ENCODE assay signal across 15 cellular contexts in the genomic region with DNA sequence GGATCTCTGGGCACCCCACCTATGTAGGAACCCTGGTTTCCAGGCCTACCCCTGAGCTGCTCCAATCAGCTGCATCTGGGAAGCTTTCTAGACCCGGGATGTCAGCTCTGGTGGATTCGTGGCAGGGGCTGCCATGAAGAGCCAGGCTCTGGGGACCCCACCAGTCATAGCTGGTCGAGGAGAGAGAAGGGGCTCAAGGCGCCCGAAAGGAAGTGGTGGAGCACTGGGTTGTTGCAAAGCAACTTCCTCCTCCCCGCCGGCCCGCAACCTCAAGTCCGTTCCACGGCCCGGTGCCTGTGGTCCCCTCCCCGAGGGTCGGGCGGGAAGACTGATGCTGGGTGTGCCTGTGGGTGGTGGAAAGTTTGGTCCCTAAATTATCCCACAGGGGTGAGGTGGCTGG. TPM values are rescaled to one million over a fixed set of nuclear protein-coding genes. Genes with fewer than 3 reads are reported as not detected.
DNase-seq lines count a peak whose midpoint lies in the region; ATAC-seq and TF ChIP-seq lines count a peak whose summit lies in the region.
"Had no signal": no experiment of that assay in that cellular context is flagged by ENCODE, and none has a peak within 500 bp of the region (broad histone marks: within the 10 kb centered on the region; RNA-seq: fewer than 3 reads in every experiment).

No MANE protein-coding gene starts in this region.

- no peaks in the 10 kb centered on the region for H3K27me3 ChIP-seq in transverse colon
- H3K27me3 ChIP-seq: BE2C had no signal

- peaks cover 66% of the 10 kb centered on the region for H3K4me1 Mint-ChIP-seq in dendritic cell treated with granulocyte-macrophage colony-stimulating factor and Interleukin-4, amounts not matched to agents 40 ng/mL and 50 ng/mL, for 4 days (ENCODE audit: low read depth)
- H3K4me1 Mint-ChIP-seq in WTC11, result peaks cover 10% of the 10 kb centered on the region

- H3K36me3 ChIP-seq in transverse colon, result no peaks in the 10 kb centered on the region

- CTCF ChIA-PET in WTC11 (lab: Charles Lee), result interaction anchor here (0.6 to 1.4 kb wide), 2 partner anchors 14 to 73 kb away, joined by 3 to 5 read pairs; no protein-coding TSS in a partner anchor

- H3K27me3 Mint-ChIP-seq in dendritic cell treated with granulocyte-macrophage colony-stimulating factor and Interleukin-4, amounts not matched to agents 40 ng/mL and 50 ng/mL, for 4 days, result peaks cover 18% of the 10 kb centered on the region
- H3K27me3 Mint-ChIP-seq in WTC11 (ENCODE audit: low read depth), result peaks cover 15% of the 10 kb centered on the region

- TF ChIP-seq EP300 in transverse colon (IDR thresholded peaks at IDR 0.05; ENCODE audit: low read depth), result no peak

- H3K4me1 ChIP-seq in transverse colon, result peaks cover 0 to 38% (median 6%) of the 10 kb centered on the region in 4 donors

- POLR2A ChIA-PET in WTC11 (lab: Charles Lee), result interaction anchor here (0.6 kb wide), 1 partner anchor 54 kb away, joined by 3 read pairs; no protein-coding TSS in a partner anchor

- in situ Hi-C loops in transverse colon (cut with MboI; ENCODE audit: low pct_ligation_motif_present in 1 of 4, low pct_unique_long_range_greater_than_20kb in 1 of 4, low sequenced_read_pairs in 3 of 4), result no loop called here

- WGBS in transverse colon (ENCODE audit: low coverage in 1 of 2), 2 donors, result 61% methylated on average over 14 of the region's 14 CpGs; no CpG with 5 or more reads in 1 of the 2 donors

- intact Hi-C loops in Right ventricle myocardium superior (cut with DNase I) (no loop called here), left ventricle myocardium superior (cut with micrococcal nuclease) (no loop called here), transverse colon (cut with DNase I; ENCODE audit: low total_unique reads) (no loop called here)
- intact Hi-C loops in dendritic cell treated with granulocyte-macrophage colony-stimulating factor and Interleukin-4, amounts not matched to agents 40 ng/mL and 50 ng/mL, for 4 days (cut with micrococcal nuclease), result no loop called here

- no peaks in the 10 kb centered on the region for H3K9me3 ChIP-seq in transverse colon
- H3K9me3 ChIP-seq: BE2C, psoas muscle had no signal

- no peak overlapping the region for H3K4me3 ChIP-seq in transverse colon
- H3K4me3 ChIP-seq: lung, psoas muscle had no signal

- ATAC-seq in Right ventricle myocardium superior (ENCODE audit: poor library complexity), result no peak
- no peak for ATAC-seq in left ventricle myocardium superior
- no peak for ATAC-seq in left lobe of liver
- ATAC-seq in WTC11, result no peak
- ATAC-seq: psoas muscle had no signal

- TF ChIP-seq POLR2A in transverse colon (IDR thresholded peaks at IDR 0.05), result no peak

- H3K36me3 Mint-ChIP-seq in dendritic cell treated with granulocyte-macrophage colony-stimulating factor and Interleukin-4, amounts not matched to agents 40 ng/mL and 50 ng/mL, for 4 days (ENCODE audit: low read depth), result peaks cover 66% of the 10 kb centered on the region
- no peaks in the 10 kb centered on the region for H3K36me3 Mint-ChIP-seq in WTC11

- DNase-seq in Right ventricle myocardium superior (peak; percentile 65), left ventricle myocardium superior (no peak), SKM-1 (lab: John Stamatoyannopoulos, UW; ENCODE audit: unreplicated experiment) (peak; percentile 21), transverse colon (peak; percentile 29), left lobe of liver (ENCODE audit: low spot score) (no peak), WTC11 (ENCODE audit: low spot score) (no peak), NCI-H526 treated with DMSO at 0.1 percent for 48 hours (lab: John Stamatoyannopoulos, UW) (no peak)
- DNase-seq: amygdala, BE2C, NCI-H2081, psoas muscle, trophoblast cell had no signal

- no peak overlapping the region for H3K27ac ChIP-seq in transverse colon
- H3K27ac ChIP-seq: psoas muscle had no signal

- no peak overlapping the region for H3K4me3 Mint-ChIP-seq in dendritic cell treated with granulocyte-macrophage colony-stimulating factor and Interleukin-4, amounts not matched to agents 40 ng/mL and 50 ng/mL, for 4 days
- H3K4me3 Mint-ChIP-seq in WTC11, result no peak overlapping the region

- TF ChIP-seq CTCF in transverse colon (IDR thresholded peaks at IDR 0.05), result no peak
- no peak for TF ChIP-seq CTCF in WTC11 (IDR thresholded peaks at IDR 0.05)

- no peaks in the 10 kb centered on the region for H3K9me3 Mint-ChIP-seq in dendritic cell treated with granulocyte-macrophage colony-stimulating factor and Interleukin-4, amounts not matched to agents 40 ng/mL and 50 ng/mL, for 4 days
- H3K9me3 Mint-ChIP-seq in WTC11, result no peaks in the 10 kb centered on the region

- peak overlapping the region; percentile 25 for H3K27ac Mint-ChIP-seq in dendritic cell treated with granulocyte-macrophage colony-stimulating factor and Interleukin-4, amounts not matched to agents 40 ng/mL and 50 ng/mL, for 4 days
- no peak overlapping the region for H3K27ac Mint-ChIP-seq in WTC11

TF ChIP-seq in WTC11, 78 proteins besides CTCF, POLR2A, EP300 and RAD21:
- TF ChIP-seq ETV6 (CRISPR knock-in tag; IDR thresholded peaks at IDR 0.05), result no peak
- no peak for TF ChIP-seq JAZF1 (CRISPR knock-in tag; IDR thresholded peaks at IDR 0.05)
- TF ChIP-seq NFYB (CRISPR knock-in tag; conservative IDR thresholded peaks at IDR 0.05; ENCODE audit: low read depth), result no peak
- no peak for TF ChIP-seq ZNF232 (CRISPR knock-in tag; IDR thresholded peaks at IDR 0.05)
- TF ChIP-seq, protein P1, sequence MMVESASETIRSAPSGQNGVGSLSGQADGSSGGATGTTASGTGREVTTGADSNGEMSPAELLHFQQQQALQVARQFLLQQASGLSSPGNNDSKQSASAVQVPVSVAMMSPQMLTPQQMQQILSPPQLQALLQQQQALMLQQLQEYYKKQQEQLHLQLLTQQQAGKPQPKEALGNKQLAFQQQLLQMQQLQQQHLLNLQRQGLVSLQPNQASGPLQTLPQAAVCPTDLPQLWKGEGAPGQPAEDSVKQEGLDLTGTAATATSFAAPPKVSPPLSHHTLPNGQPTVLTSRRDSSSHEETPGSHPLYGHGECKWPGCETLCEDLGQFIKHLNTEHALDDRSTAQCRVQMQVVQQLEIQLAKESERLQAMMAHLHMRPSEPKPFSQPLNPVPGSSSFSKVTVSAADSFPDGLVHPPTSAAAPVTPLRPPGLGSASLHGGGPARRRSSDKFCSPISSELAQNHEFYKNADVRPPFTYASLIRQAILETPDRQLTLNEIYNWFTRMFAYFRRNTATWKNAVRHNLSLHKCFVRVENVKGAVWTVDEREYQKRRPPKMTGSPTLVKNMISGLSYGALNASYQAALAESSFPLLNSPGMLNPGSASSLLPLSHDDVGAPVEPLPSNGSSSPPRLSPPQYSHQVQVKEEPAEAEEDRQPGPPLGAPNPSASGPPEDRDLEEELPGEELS (CRISPR knock-in tag; IDR thresholded peaks at IDR 0.05), result no peak
- TF ChIP-seq NR3C1 (CRISPR knock-in tag; conservative IDR thresholded peaks at IDR 0.05; ENCODE audit: low read depth), result no peak
- TF ChIP-seq, protein P2, sequence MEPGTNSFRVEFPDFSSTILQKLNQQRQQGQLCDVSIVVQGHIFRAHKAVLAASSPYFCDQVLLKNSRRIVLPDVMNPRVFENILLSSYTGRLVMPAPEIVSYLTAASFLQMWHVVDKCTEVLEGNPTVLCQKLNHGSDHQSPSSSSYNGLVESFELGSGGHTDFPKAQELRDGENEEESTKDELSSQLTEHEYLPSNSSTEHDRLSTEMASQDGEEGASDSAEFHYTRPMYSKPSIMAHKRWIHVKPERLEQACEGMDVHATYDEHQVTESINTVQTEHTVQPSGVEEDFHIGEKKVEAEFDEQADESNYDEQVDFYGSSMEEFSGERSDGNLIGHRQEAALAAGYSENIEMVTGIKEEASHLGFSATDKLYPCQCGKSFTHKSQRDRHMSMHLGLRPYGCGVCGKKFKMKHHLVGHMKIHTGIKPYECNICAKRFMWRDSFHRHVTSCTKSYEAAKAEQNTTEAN (CRISPR knock-in tag; IDR thresholded peaks at IDR 0.05), result no peak
- TF ChIP-seq, protein P3, sequence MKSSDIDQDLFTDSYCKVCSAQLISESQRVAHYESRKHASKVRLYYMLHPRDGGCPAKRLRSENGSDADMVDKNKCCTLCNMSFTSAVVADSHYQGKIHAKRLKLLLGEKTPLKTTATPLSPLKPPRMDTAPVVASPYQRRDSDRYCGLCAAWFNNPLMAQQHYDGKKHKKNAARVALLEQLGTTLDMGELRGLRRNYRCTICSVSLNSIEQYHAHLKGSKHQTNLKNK (CRISPR knock-in tag; IDR thresholded peaks at IDR 0.05), result no peak
- TF ChIP-seq, protein P4, sequence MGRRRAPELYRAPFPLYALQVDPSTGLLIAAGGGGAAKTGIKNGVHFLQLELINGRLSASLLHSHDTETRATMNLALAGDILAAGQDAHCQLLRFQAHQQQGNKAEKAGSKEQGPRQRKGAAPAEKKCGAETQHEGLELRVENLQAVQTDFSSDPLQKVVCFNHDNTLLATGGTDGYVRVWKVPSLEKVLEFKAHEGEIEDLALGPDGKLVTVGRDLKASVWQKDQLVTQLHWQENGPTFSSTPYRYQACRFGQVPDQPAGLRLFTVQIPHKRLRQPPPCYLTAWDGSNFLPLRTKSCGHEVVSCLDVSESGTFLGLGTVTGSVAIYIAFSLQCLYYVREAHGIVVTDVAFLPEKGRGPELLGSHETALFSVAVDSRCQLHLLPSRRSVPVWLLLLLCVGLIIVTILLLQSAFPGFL (CRISPR knock-in tag; IDR thresholded peaks at IDR 0.05; ENCODE audit: borderline replicate concordance), result no peak
- no peak for TF ChIP-seq SOX15 (CRISPR knock-in tag; IDR thresholded peaks at IDR 0.05)
- TF ChIP-seq NFE2L1 (CRISPR knock-in tag; IDR thresholded peaks at IDR 0.05), result no peak
- TF ChIP-seq SP1 (CRISPR knock-in tag; conservative IDR thresholded peaks at IDR 0.05), result no peak
TF ChIP-seq in WTC11: peak in this region for 0.

RNA-seq across cellular contexts. Expression of a gene that starts 10.2 kb away (rescaled TPM):
- total RNA-seq in Right ventricle myocardium superior, result 16.3 TPM
- 15.9 TPM for total RNA-seq in left ventricle myocardium superior
- total RNA-seq in transverse colon, result 1 to 10 TPM; 1.8 to 6.4 (median 4.4) TPM
- 2.2 TPM for total RNA-seq in left lobe of liver
- 14.7 to 17.4 TPM (median 15.8 TPM) in 3 replicates for total RNA-seq in WTC11 (2021)

RNA-seq across cellular contexts. Expression of a gene that starts 28.9 kb away (rescaled TPM):
- 0.32 TPM for total RNA-seq in Right ventricle myocardium superior
- 0.40 TPM for total RNA-seq in left ventricle myocardium superior
- total RNA-seq in transverse colon, result 10 to 100 TPM in 1 of 4 donors, 1 to 10 TPM in 1, under 1 TPM in 1, not detected in 1; 0.27 to 18.3 (median 4.9) TPM
- 0.38 TPM for total RNA-seq in left lobe of liver
- 0.15 to 0.18 TPM in 2 of 3 replicates, not detected in the other for total RNA-seq in WTC11 (2021)
- total RNA-seq: RPMI7951 had no signal

RNA-seq across cellular contexts. Expression of a gene that starts 54.4 kb away (rescaled TPM):
- 160 TPM for total RNA-seq in Right ventricle myocardium superior
- 169 TPM for total RNA-seq in left ventricle myocardium superior
- 100 to 1,000 TPM in 3 of 4 donors, 10 to 100 TPM in 1; 39.2 to 176 (median 133) TPM for total RNA-seq in transverse colon
- 79.3 TPM for total RNA-seq in left lobe of liver
- total RNA-seq in WTC11 (2021), result 437 to 506 TPM (median 452 TPM) in 3 replicates

Comparison
In these comparisons a context has a peak if more than half of its experiments do, and no peak if none do; other contexts are left out.
1. DNase-seq: peak in Right ventricle myocardium superior (single experiment), SKM-1 (single experiment) and transverse colon (single experiment); none in left ventricle myocardium superior (single experiment), left lobe of liver (single experiment), WTC11 (single experiment) and NCI-H526 treated with DMSO at 0.1 percent for 48 hours (single experiment).